ENCODE assay signal across 6 cellular contexts in the genomic region with DNA sequence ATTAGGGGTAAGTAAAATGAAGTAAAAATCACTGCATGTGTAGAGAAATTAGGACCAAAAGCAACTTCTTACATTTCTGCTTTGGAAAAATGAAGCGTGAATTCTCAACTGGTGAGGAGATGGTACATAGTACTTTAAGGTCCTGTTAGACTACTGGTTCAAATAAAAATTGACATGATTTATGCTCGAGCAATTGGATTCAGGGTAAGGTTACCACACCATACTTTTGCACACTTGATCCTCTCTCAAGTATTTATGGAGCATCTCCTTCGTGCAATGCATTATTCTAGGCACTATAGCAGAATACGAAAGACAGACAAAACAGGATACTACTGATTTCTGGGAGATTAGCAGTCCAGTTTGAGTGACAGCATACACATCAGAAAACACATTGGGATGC.
"Had no signal": no experiment of that assay in that cellular context is flagged by ENCODE, and none has a peak within 500 bp of the region (broad histone marks: within the 10 kb centered on the region; RNA-seq: fewer than 3 reads in every experiment).

No MANE protein-coding gene starts in this region.

- DNase-seq: GM23248, GOT3, H7, H9, HCEC 1CT, HFFc6 had no signal
